ENCODE assay signal across 10 cellular contexts in the genomic region with DNA sequence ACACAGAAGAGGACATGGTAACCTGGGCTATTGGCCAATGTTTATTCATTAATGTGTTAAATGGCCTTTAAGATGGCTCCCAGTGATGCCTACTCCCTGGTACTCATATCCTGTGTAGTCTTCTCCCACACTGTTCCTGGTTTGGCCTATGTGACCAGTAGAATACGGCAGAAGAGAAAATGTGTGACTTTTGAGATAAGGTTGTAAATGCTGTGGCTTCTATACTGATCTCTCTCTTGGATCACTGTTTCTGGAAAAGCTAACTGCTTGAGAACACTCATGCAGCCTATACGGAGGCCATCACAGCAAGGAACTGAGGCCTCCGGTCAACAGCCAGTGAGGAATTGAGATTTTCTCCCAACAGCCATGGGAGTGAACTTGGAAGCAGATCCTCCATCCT.
"Had no signal": no experiment of that assay in that cellular context is flagged by ENCODE, and none has a peak within 500 bp of the region (broad histone marks: within the 10 kb centered on the region; RNA-seq: fewer than 3 reads in every experiment).

No MANE protein-coding gene starts in this region.

- H3K4me3 ChIP-seq: colonic mucosa, heart right ventricle, sigmoid colon had no signal

- DNase-seq: activated CD4-positive, alpha-beta T cell treated with anti-CD3 and anti-CD28 coated beads for 4 hours; activated CD8-positive, alpha-beta T cell treated with anti-CD3 and anti-CD28 coated beads, Interleukin-2, amount 10 ng/mL, durations not matched to agents 7 days and 5 days; activated gamma-delta T cell; colonic mucosa; foreskin melanocyte; heart right ventricle; sigmoid colon; stimulated activated CD4-positive, alpha-beta T cell treated with anti-CD3 and anti-CD28 coated beads, Interleukin-12 subunit alpha, Interleukin-12 subunit beta, amount 100 ng/mL, for 4 hours; stimulated activated naive CD4-positive, alpha-beta T cell treated with Interleukin-2 at 50 U/mL for 16 hours; WERI-Rb-1 had no signal

- H3K27ac ChIP-seq: colonic mucosa, WERI-Rb-1 had no signal

- H3K36me3 ChIP-seq: colonic mucosa, sigmoid colon had no signal

- ATAC-seq: heart right ventricle had no signal

- H3K9me3 ChIP-seq: colonic mucosa, heart right ventricle, sigmoid colon had no signal

- H3K27me3 ChIP-seq: colonic mucosa, heart right ventricle, sigmoid colon had no signal
